Comparison of ENCODE assay signal across 15 cellular contexts in genomic region chr10:43206391-43207235, GRCh38.
A peak's percentile ranks its signal among the peaks of the same experiment; 100 is the strongest.
DNase-seq lines count a peak whose midpoint lies in the region; ATAC-seq and TF ChIP-seq lines count a peak whose summit lies in the region.
"Had no signal": no experiment of that assay in that cellular context is flagged by ENCODE, and none has a peak within 500 bp of the region (broad histone marks: within the 10 kb centered on the region; RNA-seq: fewer than 3 reads in every experiment).

No MANE protein-coding gene starts in this region.

- no peaks in the 10 kb centered on the region for H3K36me3 ChIP-seq in adrenal gland (replicated peaks in 1 of 2)
- no peaks in the 10 kb centered on the region for H3K36me3 ChIP-seq in lower lobe of right lung
- H3K36me3 ChIP-seq: gastroesophageal sphincter had no signal

- H3K27me3 Mint-ChIP-seq in activated T-cell treated with anti-CD3 and anti-CD28 coated beads, Interleukin-2, amount 50 U/mL, for 24 hours: no peaks in the 10 kb centered on the region
- H3K27me3 Mint-ChIP-seq in activated T-cell treated with anti-CD3 and anti-CD28 coated beads, Interleukin-2, amount 50 U/mL, for 72 hours (ENCODE audit: low read depth): no peaks in the 10 kb centered on the region
- no peaks in the 10 kb centered on the region for H3K27me3 Mint-ChIP-seq in type B pancreatic cell
- H3K27me3 Mint-ChIP-seq: naive thymus-derived CD8-positive, alpha-beta T cell had no signal

- H3K27me3 ChIP-seq in adrenal gland (no peaks in the 10 kb centered on the region), lower lobe of right lung (ENCODE audit: low read depth) (no peaks in the 10 kb centered on the region)

- no peak for TF ChIP-seq POLR2A in adrenal gland (IDR thresholded peaks at IDR 0.05)

- no peak overlapping the region for H3K27ac Mint-ChIP-seq in activated T-cell treated with anti-CD3 and anti-CD28 coated beads, Interleukin-2, amount 50 U/mL, for 24 hours
- H3K27ac Mint-ChIP-seq in activated T-cell treated with anti-CD3 and anti-CD28 coated beads, Interleukin-2, amount 50 U/mL, for 72 hours: no peak overlapping the region
- no peak overlapping the region for H3K27ac Mint-ChIP-seq in type B pancreatic cell

- no peaks in the 10 kb centered on the region for H3K9me3 Mint-ChIP-seq in activated T-cell treated with anti-CD3 and anti-CD28 coated beads, Interleukin-2, amount 50 U/mL, for 24 hours
- no peaks in the 10 kb centered on the region for H3K9me3 Mint-ChIP-seq in activated T-cell treated with anti-CD3 and anti-CD28 coated beads, Interleukin-2, amount 50 U/mL, for 72 hours
- no peaks in the 10 kb centered on the region for H3K9me3 Mint-ChIP-seq in type B pancreatic cell
- H3K9me3 Mint-ChIP-seq: naive thymus-derived CD8-positive, alpha-beta T cell had no signal

- TF ChIP-seq CTCF in adrenal gland (IDR thresholded peaks at IDR 0.05) (no peak), lower lobe of right lung (IDR thresholded peaks at IDR 0.05) (no peak), type B pancreatic cell (conservative IDR thresholded peaks at IDR 0.05) (no peak)

- 82 to 94% (median 93%) methylated on average over 7 to 13 of the region's 13 CpGs for WGBS in adrenal gland, 4 donors

- H3K9me3 ChIP-seq in adrenal gland (replicated peaks in 1 of 3): no peaks in the 10 kb centered on the region
- H3K9me3 ChIP-seq in lower lobe of right lung: no peaks in the 10 kb centered on the region
- H3K9me3 ChIP-seq: gastroesophageal sphincter had no signal

- ATAC-seq in activated T-cell treated with anti-CD3 and anti-CD28 coated beads, Interleukin-2, amount 50 U/mL, for 72 hours (replicated peaks in 1 of 2): no peak
- ATAC-seq in lower lobe of right lung (no peak), GM21786 (IDR thresholded peaks at IDR 0.05; ENCODE audit: unreplicated experiment) (no peak), GM21576 (IDR thresholded peaks at IDR 0.05; ENCODE audit: unreplicated experiment) (no peak)
- ATAC-seq: gastroesophageal sphincter; naive thymus-derived CD8-positive, alpha-beta T cell had no signal

- H3K4me3 ChIP-seq in adrenal gland (no peak overlapping the region), lower lobe of right lung (no peak overlapping the region)
- H3K4me3 ChIP-seq: gastroesophageal sphincter, skin epidermis had no signal

- no peak overlapping the region for H3K4me3 Mint-ChIP-seq in activated T-cell treated with anti-CD3 and anti-CD28 coated beads, Interleukin-2, amount 50 U/mL, for 24 hours
- H3K4me3 Mint-ChIP-seq in activated T-cell treated with anti-CD3 and anti-CD28 coated beads, Interleukin-2, amount 50 U/mL, for 72 hours: no peak overlapping the region
- H3K4me3 Mint-ChIP-seq in type B pancreatic cell: no peak overlapping the region
- H3K4me3 Mint-ChIP-seq: naive thymus-derived CD8-positive, alpha-beta T cell had no signal

- in situ Hi-C loops in ACHN (cut with HindIII; ENCODE audit: low pct_ligation_motif_present, low pct_unique_long_range_greater_than_20kb, low sequenced_read_pairs): no loop called here

- DNase-seq in activated T-cell treated with anti-CD3 and anti-CD28 coated beads, Interleukin-2, amount 50 U/mL, for 24 hours: peak; percentile 22
- DNase-seq in activated T-cell treated with anti-CD3 and anti-CD28 coated beads, Interleukin-2, amount 50 U/mL, for 72 hours: no peak
- peak in 4 of 7 donors; percentile 3 to 12 (median 8) for DNase-seq in adrenal gland
- peak; percentile 34 for DNase-seq in lower lobe of right lung
- peak; percentile 63 for DNase-seq in type B pancreatic cell (ENCODE audit: extremely low spot score, unreplicated experiment)
- DNase-seq in ACHN: no peak
- DNase-seq: KG1, NCI-H1436, NCI-H526, RPMI8226 had no signal

- no peaks in the 10 kb centered on the region for H3K36me3 Mint-ChIP-seq in activated T-cell treated with anti-CD3 and anti-CD28 coated beads, Interleukin-2, amount 50 U/mL, for 24 hours (ENCODE audit: low read depth)
- H3K36me3 Mint-ChIP-seq in activated T-cell treated with anti-CD3 and anti-CD28 coated beads, Interleukin-2, amount 50 U/mL, for 72 hours (ENCODE audit: insufficient read depth in 2 of 2): no peaks in the 10 kb centered on the region
- no peaks in the 10 kb centered on the region for H3K36me3 Mint-ChIP-seq in type B pancreatic cell
- H3K36me3 Mint-ChIP-seq: naive thymus-derived CD8-positive, alpha-beta T cell had no signal

- H3K4me1 ChIP-seq in adrenal gland (replicated peaks in 1 of 2) (peaks cover 0 to 7% of the 10 kb centered on the region in 2 donors), lower lobe of right lung (peaks cover 8% of the 10 kb centered on the region)

- no peak overlapping the region for H3K27ac ChIP-seq in adrenal gland
- no peak overlapping the region for H3K27ac ChIP-seq in lower lobe of right lung
- H3K27ac ChIP-seq: gastroesophageal sphincter, skin epidermis had no signal

- H3K4me1 Mint-ChIP-seq in activated T-cell treated with anti-CD3 and anti-CD28 coated beads, Interleukin-2, amount 50 U/mL, for 24 hours (ENCODE audit: low read depth): peaks cover 8% of the 10 kb centered on the region
- peaks cover 13% of the 10 kb centered on the region for H3K4me1 Mint-ChIP-seq in activated T-cell treated with anti-CD3 and anti-CD28 coated beads, Interleukin-2, amount 50 U/mL, for 72 hours (ENCODE audit: low read depth)
- no peaks in the 10 kb centered on the region for H3K4me1 Mint-ChIP-seq in type B pancreatic cell (ENCODE audit: unreplicated experiment)

- intact Hi-C loops in adrenal gland (cut with DNase I) (no loop called here), lower lobe of right lung (cut with DNase I) (no loop called here)

Comparison
In these comparisons a context has a peak if more than half of its experiments do, and no peak if none do; other contexts are left out.
1. DNase-seq: peak in activated T-cell treated with anti-CD3 and anti-CD28 coated beads, Interleukin-2, amount 50 U/mL, for 24 hours (single experiment), adrenal gland (4 of 7), lower lobe of right lung (single experiment) and type B pancreatic cell (single experiment); none in activated T-cell treated with anti-CD3 and anti-CD28 coated beads, Interleukin-2, amount 50 U/mL, for 72 hours (0 of 2) and ACHN (single experiment).